ENCODE assay signal across 1 cellular context in genomic region chr10:103917326-103918052, GRCh38.
TF ChIP-seq lines count a peak whose summit lies in the region.

No MANE protein-coding gene starts in this region.

TF ChIP-seq in HepG2, 621 proteins besides CTCF, POLR2A, EP300 and RAD21 (continued from another document and continues in another):
- TF ChIP-seq ZNF761 (CRISPR knock-in tag; conservative IDR thresholded peaks at IDR 0.05) (no peak), ZSCAN25 (CRISPR knock-in tag; IDR thresholded peaks at IDR 0.05) (no peak), ZSCAN29 (CRISPR knock-in tag; conservative IDR thresholded peaks at IDR 0.05) (no peak), ZNF616 (CRISPR knock-in tag; IDR thresholded peaks at IDR 0.05; ENCODE audit: low read depth) (no peak), ZNF230 (CRISPR knock-in tag; IDR thresholded peaks at IDR 0.05) (0 out of 2 replicates have a peak, but pooled peaks have one; percentile 26), ZBTB20 (CRISPR knock-in tag; IDR thresholded peaks at IDR 0.05; ENCODE audit: borderline replicate concordance, low read depth) (no peak), ZNF781 (CRISPR knock-in tag; IDR thresholded peaks at IDR 0.05; ENCODE audit: borderline replicate concordance, not compliant biosample characterization) (no peak), ZNF619 (CRISPR knock-in tag; IDR thresholded peaks at IDR 0.05) (peak; percentile 83; the same call in 1 of the 2 replicates), ZNF580 (CRISPR knock-in tag; IDR thresholded peaks at IDR 0.05; ENCODE audit: borderline replicate concordance, low read depth) (no peak), ZNF333 (CRISPR knock-in tag; IDR thresholded peaks at IDR 0.05; ENCODE audit: borderline replicate concordance) (peak; percentile 79; the same call in 1 of the 2 replicates), HMGXB3 (CRISPR knock-in tag; IDR thresholded peaks at IDR 0.05; ENCODE audit: borderline replicate concordance) (no peak), ZNF674 (CRISPR knock-in tag; IDR thresholded peaks at IDR 0.05; ENCODE audit: low read depth) (no peak), ZFP90 (CRISPR knock-in tag; IDR thresholded peaks at IDR 0.05; ENCODE audit: borderline replicate concordance) (0 out of 2 replicates have a peak, but pooled peaks have one; percentile 53), ZNF749 (CRISPR knock-in tag; IDR thresholded peaks at IDR 0.05; ENCODE audit: borderline replicate concordance) (0 out of 2 replicates have a peak, but pooled peaks have one; percentile 40), SALL2 (CRISPR knock-in tag; IDR thresholded peaks at IDR 0.05) (no peak), ETS1 (CRISPR knock-in tag; IDR thresholded peaks at IDR 0.05) (no peak), MTF1 (CRISPR knock-in tag; IDR thresholded peaks at IDR 0.05) (no peak), ZNF143 (CRISPR knock-in tag; IDR thresholded peaks at IDR 0.05) (peak; percentile 32; the same call in 1 of the 2 replicates), CEBPB (IDR thresholded peaks at IDR 0.05; ENCODE audit: borderline replicate concordance, low read depth, low read length) (no peak), NKX3-1 (CRISPR knock-in tag; IDR thresholded peaks at IDR 0.05) (no peak), ZNF574 (CRISPR knock-in tag; IDR thresholded peaks at IDR 0.05) (no peak; the same call in none of the 2 replicates), TOPORS (CRISPR knock-in tag; IDR thresholded peaks at IDR 0.05) (no peak; the same call in 1 of the 2 replicates), ZBTB7A (CRISPR knock-in tag; IDR thresholded peaks at IDR 0.05) (0 out of 2 replicates have a peak, but pooled peaks have one; percentile 40), HNRNPH1 (optimal IDR thresholded peaks at IDR 0.05; ENCODE audit: low read depth, low read length) (no peak), ZNF234 (CRISPR knock-in tag; conservative IDR thresholded peaks at IDR 0.05) (no peak), ZNF570 (CRISPR knock-in tag; IDR thresholded peaks at IDR 0.05; ENCODE audit: borderline replicate concordance) (no peak), PRDM15 (CRISPR knock-in tag; IDR thresholded peaks at IDR 0.05) (no peak), CAMTA2 (CRISPR knock-in tag; IDR thresholded peaks at IDR 0.05; ENCODE audit: borderline replicate concordance) (no peak), ZNF160 (CRISPR knock-in tag; IDR thresholded peaks at IDR 0.05) (0 out of 2 replicates have a peak, but pooled peaks have one; percentile 73), PRDM4 (CRISPR knock-in tag; IDR thresholded peaks at IDR 0.05; ENCODE audit: borderline replicate concordance) (no peak), NFIC (IDR thresholded peaks at IDR 0.05; ENCODE audit: low read length) (no peak), POGZ (CRISPR knock-in tag; IDR thresholded peaks at IDR 0.05) (no peak), PAWR (CRISPR knock-in tag; IDR thresholded peaks at IDR 0.05; ENCODE audit: borderline replicate concordance) (no peak), SP140L (CRISPR knock-in tag; IDR thresholded peaks at IDR 0.05; ENCODE audit: borderline replicate concordance) (no peak), ZNF550 (CRISPR knock-in tag; IDR thresholded peaks at IDR 0.05; ENCODE audit: borderline replicate concordance) (no peak), MAZ (IDR thresholded peaks at IDR 0.05; ENCODE audit: borderline replicate concordance, low read depth, low read length) (no peak), MAZ (CRISPR knock-in tag; IDR thresholded peaks at IDR 0.05; ENCODE audit: low read depth) (no peak), ZFP1 (CRISPR knock-in tag; IDR thresholded peaks at IDR 0.05) (no peak), SIX4 (CRISPR knock-in tag; IDR thresholded peaks at IDR 0.05) (0 out of 2 replicates have a peak, but pooled peaks have one; percentile 4), PCBP1 (IDR thresholded peaks at IDR 0.05; ENCODE audit: borderline replicate concordance, low read depth, low read length) (0 out of 2 replicates have a peak, but pooled peaks have one; percentile 53), ARNT2 (CRISPR knock-in tag; IDR thresholded peaks at IDR 0.05; ENCODE audit: low read depth) (no peak), ZNF672 (CRISPR knock-in tag; IDR thresholded peaks at IDR 0.05) (no peak)
- TF ChIP-seq, protein P1, sequence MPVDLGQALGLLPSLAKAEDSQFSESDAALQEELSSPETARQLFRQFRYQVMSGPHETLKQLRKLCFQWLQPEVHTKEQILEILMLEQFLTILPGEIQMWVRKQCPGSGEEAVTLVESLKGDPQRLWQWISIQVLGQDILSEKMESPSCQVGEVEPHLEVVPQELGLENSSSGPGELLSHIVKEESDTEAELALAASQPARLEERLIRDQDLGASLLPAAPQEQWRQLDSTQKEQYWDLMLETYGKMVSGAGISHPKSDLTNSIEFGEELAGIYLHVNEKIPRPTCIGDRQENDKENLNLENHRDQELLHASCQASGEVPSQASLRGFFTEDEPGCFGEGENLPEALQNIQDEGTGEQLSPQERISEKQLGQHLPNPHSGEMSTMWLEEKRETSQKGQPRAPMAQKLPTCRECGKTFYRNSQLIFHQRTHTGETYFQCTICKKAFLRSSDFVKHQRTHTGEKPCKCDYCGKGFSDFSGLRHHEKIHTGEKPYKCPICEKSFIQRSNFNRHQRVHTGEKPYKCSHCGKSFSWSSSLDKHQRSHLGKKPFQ (CRISPR knock-in tag; IDR thresholded peaks at IDR 0.05; ENCODE audit: insufficient replicate concordance): no peak
- TF ChIP-seq, protein P2, sequence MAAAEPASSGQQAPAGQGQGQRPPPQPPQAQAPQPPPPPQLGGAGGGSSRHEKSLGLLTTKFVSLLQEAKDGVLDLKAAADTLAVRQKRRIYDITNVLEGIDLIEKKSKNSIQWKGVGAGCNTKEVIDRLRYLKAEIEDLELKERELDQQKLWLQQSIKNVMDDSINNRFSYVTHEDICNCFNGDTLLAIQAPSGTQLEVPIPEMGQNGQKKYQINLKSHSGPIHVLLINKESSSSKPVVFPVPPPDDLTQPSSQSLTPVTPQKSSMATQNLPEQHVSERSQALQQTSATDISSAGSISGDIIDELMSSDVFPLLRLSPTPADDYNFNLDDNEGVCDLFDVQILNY (CRISPR knock-in tag; conservative IDR thresholded peaks at IDR 0.05): 0 out of 2 replicates have a peak, but pooled peaks have one; percentile 17
- TF ChIP-seq, protein P3, sequence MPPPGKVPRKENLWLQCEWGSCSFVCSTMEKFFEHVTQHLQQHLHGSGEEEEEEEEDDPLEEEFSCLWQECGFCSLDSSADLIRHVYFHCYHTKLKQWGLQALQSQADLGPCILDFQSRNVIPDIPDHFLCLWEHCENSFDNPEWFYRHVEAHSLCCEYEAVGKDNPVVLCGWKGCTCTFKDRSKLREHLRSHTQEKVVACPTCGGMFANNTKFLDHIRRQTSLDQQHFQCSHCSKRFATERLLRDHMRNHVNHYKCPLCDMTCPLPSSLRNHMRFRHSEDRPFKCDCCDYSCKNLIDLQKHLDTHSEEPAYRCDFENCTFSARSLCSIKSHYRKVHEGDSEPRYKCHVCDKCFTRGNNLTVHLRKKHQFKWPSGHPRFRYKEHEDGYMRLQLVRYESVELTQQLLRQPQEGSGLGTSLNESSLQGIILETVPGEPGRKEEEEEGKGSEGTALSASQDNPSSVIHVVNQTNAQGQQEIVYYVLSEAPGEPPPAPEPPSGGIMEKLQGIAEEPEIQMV (CRISPR knock-in tag; IDR thresholded peaks at IDR 0.05; ENCODE audit: low read depth): no peak
